ENCODE assay signal across 8 cellular contexts in the genomic region with DNA sequence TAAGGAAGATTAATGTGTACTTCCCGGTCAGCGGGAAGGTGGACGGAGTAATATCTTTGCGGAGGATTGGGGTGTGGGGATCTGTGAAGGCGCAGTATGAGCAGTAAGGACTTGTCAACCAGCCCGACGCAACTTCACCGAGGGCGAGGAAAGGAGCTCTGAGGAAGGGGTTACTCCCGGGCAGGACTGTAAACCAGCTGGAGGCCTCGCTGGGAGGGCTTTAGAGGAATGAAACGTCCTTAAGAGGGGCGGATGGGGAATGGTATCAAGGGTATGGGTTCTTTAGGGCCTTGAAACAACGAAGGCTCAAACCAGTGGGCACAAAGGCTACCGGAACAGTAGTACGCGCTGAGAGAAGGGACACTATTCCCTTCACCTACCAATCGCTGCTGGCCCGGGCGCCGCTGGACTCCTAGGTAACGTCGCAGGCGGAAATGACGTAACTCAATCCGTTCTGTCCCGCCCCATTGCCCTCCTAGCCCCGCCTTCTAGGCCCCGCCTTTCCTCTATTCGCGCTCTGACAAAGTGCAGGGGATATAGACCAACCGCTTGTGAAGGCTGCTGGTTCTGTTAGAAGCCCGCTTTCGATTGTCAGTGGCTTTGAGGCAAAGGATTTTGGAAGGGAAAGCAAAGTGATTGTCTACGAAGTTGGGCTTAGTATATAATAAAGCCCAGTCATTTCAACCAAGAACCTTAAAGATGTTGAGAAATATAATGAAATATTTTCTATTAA. TPM values are rescaled to one million over a fixed set of nuclear protein-coding genes. Genes with fewer than 3 reads are reported as not detected.
DNase-seq lines count a peak whose midpoint lies in the region; ATAC-seq and TF ChIP-seq lines count a peak whose summit lies in the region.

A gene with protein sequence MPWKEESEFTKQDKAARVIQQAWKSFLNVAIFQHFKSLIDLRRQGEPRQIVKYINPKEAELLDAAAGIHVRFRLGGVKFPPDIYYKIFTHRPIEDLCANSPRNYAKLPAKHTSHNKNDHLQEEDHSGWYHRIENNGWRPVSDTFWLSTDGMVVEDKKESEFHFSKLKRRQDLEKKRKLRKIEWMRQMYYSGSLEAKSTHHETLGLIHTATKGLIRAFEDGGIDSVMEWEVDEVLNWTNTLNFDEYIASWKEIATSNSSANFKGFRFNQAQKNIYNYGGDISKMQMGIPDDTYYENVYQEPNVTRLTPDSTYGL (minus strand): TSS at position 439 of the 733 bp plus-strand sequence. CDS start 5,970 bp downstream, outside the sequence.

- no peaks in the 10 kb centered on the region for H3K9me3 Mint-ChIP-seq in activated naive CD8-positive, alpha-beta T cell treated with anti-CD3 and anti-CD28 coated beads, Interleukin-2, amount 50 U/mL, for 24 hours

- peak within 1 kb of the TSS; percentile 89 for H3K4me2 ChIP-seq in SU-DHL-6 (ENCODE audit: low read depth, low read length, poor library complexity, severe bottlenecking)

- H3K9ac ChIP-seq in SU-DHL-6 (ENCODE audit: low read length) = peak within 1 kb of the TSS; percentile 78

- TF ChIP-seq POLR2A in ovary (IDR thresholded peaks at IDR 0.05) = peak; percentile 99
- TF ChIP-seq POLR2A in thyroid gland (IDR thresholded peaks at IDR 0.05) = peak; percentile 92 to 98

- H3K27ac ChIP-seq in SU-DHL-6 (ENCODE audit: low read depth, low read length) (peak within 1 kb of the TSS; percentile 45), ovary (peak within 1 kb of the TSS; percentile 88 to 97), thyroid gland (peak within 1 kb of the TSS; percentile 95 to 99 (median 96))

- no peaks in the 10 kb centered on the region for H3K79me2 ChIP-seq in SU-DHL-6 (ENCODE audit: insufficient read depth, low read length)

- H4K20me1 ChIP-seq in SU-DHL-6 (ENCODE audit: low read depth, low read length) = no peaks in the 10 kb centered on the region

- H3K9me2 ChIP-seq in SU-DHL-6 (replicated peaks; ENCODE audit: insufficient read depth, low read length) = no peaks in the 10 kb centered on the region

- no peaks in the 10 kb centered on the region for H3K36me3 ChIP-seq in SU-DHL-6 (ENCODE audit: low read length)
- no peaks in the 10 kb centered on the region for H3K36me3 ChIP-seq in ovary
- no peaks in the 10 kb centered on the region for H3K36me3 ChIP-seq in thyroid gland

- no peak for TF ChIP-seq CTCF in GM12875 (IDR thresholded peaks at IDR 0.05; ENCODE audit: borderline replicate concordance, insufficient read depth, low read depth, low read length)
- no peak for TF ChIP-seq CTCF in SU-DHL-6 (IDR thresholded peaks at IDR 0.05; ENCODE audit: insufficient read depth, low read length, poor library complexity, severe bottlenecking)
- peak in 1 of 3 donors; percentile 26 for TF ChIP-seq CTCF in ovary (IDR thresholded peaks at IDR 0.05)
- no peak for TF ChIP-seq CTCF in thyroid gland (IDR thresholded peaks at IDR 0.05)

- H3K9me3 ChIP-seq in SU-DHL-6 (ENCODE audit: insufficient read depth, low read length) (no peaks in the 10 kb centered on the region), ovary (no peaks in the 10 kb centered on the region), thyroid gland (no peaks in the 10 kb centered on the region)

- DNase-seq in NCI-H1417 (lab: John Stamatoyannopoulos, UW) (peak; percentile 98 to 100 (median 99)), Right ventricle myocardium superior (peak; percentile 97), ovary (peak; percentile 96 to 98 (median 97)), thyroid gland (peak; percentile 94 to 96)
- peak; percentile 95 for DNase-seq in activated naive CD8-positive, alpha-beta T cell treated with anti-CD3 and anti-CD28 coated beads, Interleukin-2, amount 50 U/mL, for 24 hours

- H2AFZ ChIP-seq in SU-DHL-6 (ENCODE audit: low read depth, low read length, severe bottlenecking) = peak within 1 kb of the TSS; percentile 95

- TF ChIP-seq EP300 in ovary (IDR thresholded peaks at IDR 0.05) = no peak

- H3K4me1 ChIP-seq in ovary (ENCODE audit: insufficient read depth) = peaks cover 4% of the 10 kb centered on the region
- H3K4me1 ChIP-seq in thyroid gland = peaks cover 0 to 5% of the 10 kb centered on the region in 2 donors

- H3K27me3 Mint-ChIP-seq in activated naive CD8-positive, alpha-beta T cell treated with anti-CD3 and anti-CD28 coated beads, Interleukin-2, amount 50 U/mL, for 24 hours = no peaks in the 10 kb centered on the region

- H3K27me3 ChIP-seq in SU-DHL-6 (ENCODE audit: low read length) = no peaks in the 10 kb centered on the region
- H3K27me3 ChIP-seq in ovary = no peaks in the 10 kb centered on the region
- no peaks in the 10 kb centered on the region for H3K27me3 ChIP-seq in thyroid gland

- ATAC-seq in HG02763 (IDR thresholded peaks at IDR 0.05; ENCODE audit: unreplicated experiment) (peak; percentile 99), Right ventricle myocardium superior (ENCODE audit: poor library complexity) (peak; percentile 99)
- peak; percentile 100 for ATAC-seq in activated naive CD8-positive, alpha-beta T cell treated with anti-CD3 and anti-CD28 coated beads, Interleukin-2, amount 50 U/mL, for 24 hours

- H3K4me1 Mint-ChIP-seq in activated naive CD8-positive, alpha-beta T cell treated with anti-CD3 and anti-CD28 coated beads, Interleukin-2, amount 50 U/mL, for 24 hours = peaks cover 13% of the 10 kb centered on the region

- H3K4me3 Mint-ChIP-seq in activated naive CD8-positive, alpha-beta T cell treated with anti-CD3 and anti-CD28 coated beads, Interleukin-2, amount 50 U/mL, for 24 hours = peak within 1 kb of the TSS; percentile 98

- peak within 1 kb of the TSS; percentile 86 for H3K4me3 ChIP-seq in GM12875 (ENCODE audit: low read depth, low read length)
- peak within 1 kb of the TSS; percentile 93 for H3K4me3 ChIP-seq in SU-DHL-6 (ENCODE audit: insufficient read depth, low read length, poor library complexity, severe bottlenecking)
- peak within 1 kb of the TSS; percentile 62 for H3K4me3 ChIP-seq in ovary
- H3K4me3 ChIP-seq in thyroid gland (replicated peaks in 1 of 3) = peak within 1 kb of the TSS in 2 of 3 donors; percentile 53 to 81

- peaks cover 3% of the 10 kb centered on the region for H3K36me3 Mint-ChIP-seq in activated naive CD8-positive, alpha-beta T cell treated with anti-CD3 and anti-CD28 coated beads, Interleukin-2, amount 50 U/mL, for 24 hours (ENCODE audit: low read depth)

- 0 to 1% (median 0%) methylated on average over 35 of the region's 35 CpGs for WGBS in ovary, 3 donors
- 0% methylated on average over 35 of the region's 35 CpGs for WGBS in thyroid gland, 2 donors

- intact Hi-C loops in Right ventricle myocardium superior (cut with DNase I) = no loop called here
- intact Hi-C loops in ovary (cut with DNase I) = loop anchor here in 1 of 4 donors (10.0 kb wide), 1 partner anchor 242 kb away; a partner anchor contains a TSS
- intact Hi-C loops in thyroid gland (cut with DNase I) = loop anchor here (10.0 kb wide), 1 partner anchor 198 kb away; a partner anchor contains a TSS

- H3K27ac Mint-ChIP-seq in activated naive CD8-positive, alpha-beta T cell treated with anti-CD3 and anti-CD28 coated beads, Interleukin-2, amount 50 U/mL, for 24 hours = peak within 1 kb of the TSS; percentile 99

- no peaks in the 10 kb centered on the region; the same call in 1 of the 2 replicates for H3F3A ChIP-seq in SU-DHL-6 (ENCODE audit: insufficient read depth)

RNA-seq across cellular contexts. Expression of the gene that starts here (rescaled TPM):
- total RNA-seq in Right ventricle myocardium superior (0.56 TPM), ovary (1 to 10 TPM in 3 of 7 donors, under 1 TPM in 4; 0.62 to 1.2 (median 0.83) TPM), thyroid gland (1 to 10 TPM; 1.3 to 3.8 (median 1.7) TPM)
- polyA plus RNA-seq in ovary = under 1 TPM; 0.35 to 0.77 TPM

Comparison
In these comparisons a context has a peak if more than half of its experiments do, and no peak if none do; other contexts are left out.
1. Peak in every context shown above with its lines: DNase-seq, ATAC-seq, H3K4me3 ChIP-seq and H3K27ac ChIP-seq.
2. Peak in DNase-seq and ATAC-seq in Right ventricle myocardium superior; RNA of the gene not detected or under 1 TPM.
3. H3K27ac ChIP-seq: peak in every context shown above with its lines; median percentile 96 in thyroid gland; 92 in ovary; 45 in SU-DHL-6.